Comparison of ENCODE assay signal across 11 cellular contexts in genomic region chr2:230717595-230717994, GRCh38. TPM values are rescaled to one million over a fixed set of nuclear protein-coding genes. Genes with fewer than 3 reads are reported as not detected.
DNase-seq lines count a peak whose midpoint lies in the region; ATAC-seq, FAIRE-seq and TF ChIP-seq lines count a peak whose summit lies in the region.
"Had no signal": no experiment of that assay in that cellular context is flagged by ENCODE, and none has a peak within 500 bp of the region (broad histone marks: within the 10 kb centered on the region; RNA-seq: fewer than 3 reads in every experiment).

No MANE protein-coding gene starts in this region.

- H3K9me1 ChIP-seq in keratinocyte (ENCODE audit: control insufficient read depth, extremely low read depth, insufficient read depth, low read length), result no peaks in the 10 kb centered on the region

- H3K27me3 ChIP-seq in keratinocyte (ENCODE audit: control insufficient read depth, extremely low read depth, insufficient read depth, low read length) (no peaks in the 10 kb centered on the region), subcutaneous abdominal adipose tissue (ENCODE audit: control insufficient read depth in 5 of 5, insufficient read depth in 4 of 5, low read length in 5 of 5) (no peaks in the 10 kb centered on the region)

- H3K36me3 ChIP-seq in keratinocyte (ENCODE audit: control insufficient read depth in 2 of 2, extremely low read depth in 1 of 2, insufficient read depth in 2 of 2, low read length in 2 of 2), result peaks cover 9 to 24% of the 10 kb centered on the region in 2 experiments
- peaks cover 0 to 9% (median 2%) of the 10 kb centered on the region in 5 donors for H3K36me3 ChIP-seq in subcutaneous abdominal adipose tissue (ENCODE audit: control insufficient read depth in 5 of 5, insufficient read depth in 5 of 5, low read length in 5 of 5)
- H3K36me3 ChIP-seq in kidney (ENCODE audit: control insufficient read depth in 1 of 2, insufficient read depth in 2 of 2, low read length in 2 of 2), result no peaks in the 10 kb centered on the region

- H3K27ac Mint-ChIP-seq in activated naive CD4-positive, alpha-beta T cell treated with anti-CD3 and anti-CD28 coated beads, Interleukin-2, amount 50 U/mL, for 24 hours, result peak overlapping the region; percentile 92
- peak overlapping the region; percentile 67 for H3K27ac Mint-ChIP-seq in activated B cell treated with CpG ODN at 0.5 μM for 24 hours

- no peak for TF ChIP-seq CTCF in activated B cell treated with CpG ODN at 0.5 μM for 24 hours (IDR thresholded peaks at IDR 0.05)
- no peak for TF ChIP-seq CTCF in keratinocyte (optimal IDR thresholded peaks at IDR 0.05 in 1 of 3, IDR thresholded peaks at IDR 0.05 in 1 of 3, conservative IDR thresholded peaks at IDR 0.05 in 1 of 3; ENCODE audit: extremely low read depth in 1 of 3, insufficient read depth in 2 of 3, low read length in 3 of 3)
- TF ChIP-seq CTCF in kidney (IDR thresholded peaks at IDR 0.05; ENCODE audit: borderline replicate concordance, extremely low read depth, insufficient read depth), result no peak

- H3K79me2 ChIP-seq in keratinocyte (ENCODE audit: control insufficient read depth, insufficient read depth, low read length), result peaks cover 99% of the 10 kb centered on the region

- dilution Hi-C loops in keratinocyte (cut with MboI; ENCODE audit: extremely low pct_ligation_motif_present, low sequenced_read_pairs), result no loop called here

- ATAC-seq in activated B cell treated with CpG ODN at 0.5 μM for 24 hours (ENCODE audit: low read depth) (no peak), HG03457 (IDR thresholded peaks at IDR 0.05; ENCODE audit: unreplicated experiment) (no peak)
- ATAC-seq: activated CD4-positive, CD25-positive, alpha-beta regulatory T cell treated with anti-CD3 and anti-CD28 coated beads, Interleukin-2, amount 50 U/mL, for 24 hours had no signal

- no peaks in the 10 kb centered on the region for H3K9me3 Mint-ChIP-seq in activated naive CD4-positive, alpha-beta T cell treated with anti-CD3 and anti-CD28 coated beads, Interleukin-2, amount 50 U/mL, for 24 hours
- H3K9me3 Mint-ChIP-seq in activated B cell treated with CpG ODN at 0.5 μM for 24 hours, result no peaks in the 10 kb centered on the region

- no peak overlapping the region for H3K9ac ChIP-seq in keratinocyte (ENCODE audit: control insufficient read depth, extremely low read depth, insufficient read depth, low read length)
- peak overlapping the region in 2 of 5 donors; percentile 4 to 26 for H3K9ac ChIP-seq in subcutaneous abdominal adipose tissue (ENCODE audit: low read length in 5 of 5)
- peak overlapping the region in 1 of 2 donors; percentile 10 for H3K9ac ChIP-seq in kidney (ENCODE audit: low read length in 2 of 2)

- H3K27ac ChIP-seq in keratinocyte (ENCODE audit: control insufficient read depth, insufficient read depth, low read length) (no peak overlapping the region), subcutaneous abdominal adipose tissue (ENCODE audit: low read depth, low read length) (peak overlapping the region; percentile 23), kidney (ENCODE audit: low read depth in 2 of 2, low read length in 2 of 2) (no peak overlapping the region)

- H3K4me2 ChIP-seq in keratinocyte (ENCODE audit: control insufficient read depth, extremely low read depth, insufficient read depth, low read depth, low read length), result peak overlapping the region; percentile 44

- H2AFZ ChIP-seq in keratinocyte (ENCODE audit: control insufficient read depth, low read length), result no peak overlapping the region

- no peaks in the 10 kb centered on the region for H3K27me3 Mint-ChIP-seq in activated naive CD4-positive, alpha-beta T cell treated with anti-CD3 and anti-CD28 coated beads, Interleukin-2, amount 50 U/mL, for 24 hours
- H3K27me3 Mint-ChIP-seq in activated B cell treated with CpG ODN at 0.5 μM for 24 hours, result no peaks in the 10 kb centered on the region

- peaks cover 59% of the 10 kb centered on the region for H4K20me1 ChIP-seq in keratinocyte (ENCODE audit: control insufficient read depth, extremely low read depth, insufficient read depth, low read length)

- no peak overlapping the region for H3K4me3 ChIP-seq in keratinocyte (ENCODE audit: control insufficient read depth in 2 of 3, extremely low read depth in 1 of 3, insufficient read depth in 2 of 3, low read depth in 1 of 3, low read length in 3 of 3)
- no peak overlapping the region for H3K4me3 ChIP-seq in subcutaneous abdominal adipose tissue (ENCODE audit: low read depth in 1 of 5, low read length in 5 of 5)
- H3K4me3 ChIP-seq in kidney (ENCODE audit: low read length in 2 of 2), result no peak overlapping the region

- DNase-seq in activated naive CD4-positive, alpha-beta T cell (lab: John Stamatoyannopoulos, UW), result no peak
- DNase-seq in activated B cell treated with CpG ODN at 0.5 μM for 24 hours (no peak), keratinocyte (ENCODE audit: low read depth, low spot score) (no peak), kidney (no peak), NCI-H774 (lab: John Stamatoyannopoulos, UW) (no peak)
- DNase-seq: central memory CD4-positive, alpha-beta T cell; OCI-M1 had no signal

- FAIRE-seq in keratinocyte (lab: Jason Lieb, UNC) (no peak), kidney (lab: Jason Lieb, UNC) (no peak)

- peaks cover 68% of the 10 kb centered on the region for H3K4me1 Mint-ChIP-seq in activated naive CD4-positive, alpha-beta T cell treated with anti-CD3 and anti-CD28 coated beads, Interleukin-2, amount 50 U/mL, for 24 hours
- H3K4me1 Mint-ChIP-seq in activated B cell treated with CpG ODN at 0.5 μM for 24 hours, result peaks cover 79% of the 10 kb centered on the region

- H3K36me3 Mint-ChIP-seq in activated naive CD4-positive, alpha-beta T cell treated with anti-CD3 and anti-CD28 coated beads, Interleukin-2, amount 50 U/mL, for 24 hours, result peaks cover 10% of the 10 kb centered on the region
- H3K36me3 Mint-ChIP-seq in activated B cell treated with CpG ODN at 0.5 μM for 24 hours (ENCODE audit: low read depth), result peaks cover 27% of the 10 kb centered on the region

- CTCF ChIA-PET in activated B cell treated with CpG ODN at 0.5 μM for 24 hours (lab: Charles Lee), result no interaction called here

- peak overlapping the region; percentile 73 for H3K4me3 Mint-ChIP-seq in activated naive CD4-positive, alpha-beta T cell treated with anti-CD3 and anti-CD28 coated beads, Interleukin-2, amount 50 U/mL, for 24 hours
- H3K4me3 Mint-ChIP-seq in activated B cell treated with CpG ODN at 0.5 μM for 24 hours, result peak overlapping the region; percentile 32

- intact Hi-C loops in activated B cell treated with CpG ODN at 0.5 μM for 24 hours (cut with micrococcal nuclease), result no loop called here
- intact Hi-C loops in kidney (cut with DNase I), result no loop called here

- POLR2A ChIA-PET in activated B cell treated with CpG ODN at 0.5 μM for 24 hours (lab: Charles Lee), result no interaction called here

- H3K4me1 ChIP-seq in keratinocyte (ENCODE audit: control insufficient read depth, extremely low read depth, insufficient read depth, low read length) (peaks cover 48% of the 10 kb centered on the region), subcutaneous abdominal adipose tissue (ENCODE audit: control insufficient read depth in 5 of 5, insufficient read depth in 5 of 5, low read length in 5 of 5) (peaks cover 8 to 49% (median 45%) of the 10 kb centered on the region in 5 donors), kidney (ENCODE audit: control insufficient read depth in 1 of 2, insufficient read depth in 1 of 2, low read depth in 1 of 2, low read length in 2 of 2) (peaks cover 26 to 35% of the 10 kb centered on the region in 2 donors)

- H3K9me3 ChIP-seq in keratinocyte (ENCODE audit: control insufficient read depth, low read depth, low read length) (no peaks in the 10 kb centered on the region), subcutaneous abdominal adipose tissue (ENCODE audit: control insufficient read depth in 5 of 5, low read length in 5 of 5) (no peaks in the 10 kb centered on the region), kidney (ENCODE audit: control insufficient read depth in 1 of 2, low read length in 2 of 2) (no peaks in the 10 kb centered on the region)

RNA-seq across cellular contexts. Expression of gene CAB39, which starts 5.0 kb away (rescaled TPM):
- 60.1 and 68.6 TPM in 2 replicates for total RNA-seq in activated B cell treated with CpG ODN at 0.5 μM for 24 hours
- polyA plus RNA-seq in keratinocyte, result 77.1 to 120 TPM (median 77.7 TPM) in 3 replicates
- 98.7 TPM for polyA plus RNA-seq in keratinocyte (2011; ENCODE audit: low read depth)
- polyA plus RNA-seq in keratinocyte (2011; cell fraction: cytosol; rRNA removed), result 60.1 and 121 TPM in 2 replicates
- 91.8 and 105 TPM in 2 replicates for polyA plus RNA-seq in keratinocyte (2011; cell fraction: nucleus; rRNA removed)
- polyA plus RNA-seq in keratinocyte (2012; ENCODE audit: low replicate concordance), result 75.0 and 81.2 TPM in 2 replicates
- 59.3 to 159 TPM (median 79.1 TPM) in 3 replicates for polyA minus RNA-seq in keratinocyte
- 87.7 TPM for polyA minus RNA-seq in keratinocyte (2011; cell fraction: cytosol; rRNA and poly(A)+ RNA removed)
- 67.4 and 142 TPM in 2 replicates for polyA minus RNA-seq in keratinocyte (2011; cell fraction: nucleus; rRNA and poly(A)+ RNA removed)
- total RNA-seq in kidney, result 77.6 TPM
- 39.1 TPM for polyA plus RNA-seq in kidney (ENCODE audit: insufficient read depth, low read depth, low replicate concordance)
